19 cellular contexts compared by ENCODE assay signal in the genomic region with DNA sequence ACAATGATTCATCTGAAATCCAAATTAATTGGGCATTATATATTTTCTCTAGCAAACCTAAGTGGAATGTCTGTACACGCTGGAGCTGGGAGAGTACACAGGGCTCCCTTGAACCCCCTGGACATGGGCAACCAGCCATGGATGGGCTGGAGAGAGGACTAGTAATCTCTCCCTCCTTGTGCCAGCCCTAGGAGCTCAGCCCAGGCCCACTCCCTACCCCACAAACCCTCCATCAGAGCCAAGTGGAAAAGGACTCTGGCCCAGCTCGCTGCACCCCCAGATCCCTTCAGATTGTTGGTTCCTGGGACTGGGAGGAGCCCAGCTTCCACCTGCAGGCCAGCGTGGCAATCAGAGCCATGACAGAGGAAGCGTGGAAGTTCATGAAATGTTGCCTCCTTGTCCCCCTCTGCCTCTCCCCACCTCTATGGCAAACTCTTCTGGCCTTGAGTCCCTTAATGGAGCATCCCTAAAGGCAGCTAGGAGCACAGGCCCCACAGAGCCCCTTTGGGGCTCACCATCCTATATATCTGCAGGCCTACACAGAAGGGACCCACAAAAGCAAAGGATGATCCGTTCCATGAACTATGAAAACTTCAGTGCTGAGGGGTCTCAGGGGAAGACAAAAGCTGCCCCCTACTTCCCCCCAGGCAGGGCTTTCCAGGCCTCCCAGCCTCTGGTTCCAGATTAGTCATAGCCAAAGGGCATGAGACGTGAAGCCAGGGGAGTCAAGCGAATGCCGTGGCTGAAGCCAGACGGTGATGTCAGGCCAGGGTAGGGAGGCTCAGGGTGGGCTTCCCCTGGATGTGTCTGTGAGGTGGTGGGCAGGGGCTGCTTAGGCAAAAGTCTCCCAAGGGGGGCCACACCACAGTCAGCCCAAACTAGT.
DNase-seq lines count a peak whose midpoint lies in the region; ATAC-seq and TF ChIP-seq lines count a peak whose summit lies in the region.
"Had no signal": no experiment of that assay in that cellular context is flagged by ENCODE, and none has a peak within 500 bp of the region (broad histone marks: within the 10 kb centered on the region; RNA-seq: fewer than 3 reads in every experiment).

No MANE protein-coding gene starts in this region.

- H3K27ac Mint-ChIP-seq in endodermal cell (no peak overlapping the region), osteocyte (ENCODE audit: unreplicated experiment) (no peak overlapping the region)
- H3K27ac Mint-ChIP-seq: CD4-positive, CD25-positive, alpha-beta regulatory T cell had no signal

- H3K9ac ChIP-seq in DND-41 (ENCODE audit: low read depth, low read length) (no peak overlapping the region), endodermal cell (ENCODE audit: extremely low read depth, low read length, poor library complexity, severe bottlenecking) (no peak overlapping the region)

- H3K9me3 Mint-ChIP-seq in endodermal cell = no peaks in the 10 kb centered on the region
- no peaks in the 10 kb centered on the region for H3K9me3 Mint-ChIP-seq in osteocyte (ENCODE audit: unreplicated experiment)

- no peak overlapping the region for H2AFZ ChIP-seq in DND-41 (ENCODE audit: low read depth, low read length)

- no peak overlapping the region for H3K27ac ChIP-seq in DND-41 (ENCODE audit: low read length)
- H3K27ac ChIP-seq in RWPE2 (ENCODE audit: poor library complexity, severe bottlenecking) = no peak overlapping the region
- H3K27ac ChIP-seq in endodermal cell (ENCODE audit: low read depth, low read length) = no peak overlapping the region
- H3K27ac ChIP-seq: HL-60 had no signal

- H3K4me3 Mint-ChIP-seq in endodermal cell = no peak overlapping the region
- no peak overlapping the region for H3K4me3 Mint-ChIP-seq in osteocyte (ENCODE audit: unreplicated experiment)
- H3K4me3 Mint-ChIP-seq: CD4-positive, CD25-positive, alpha-beta regulatory T cell; CD8-positive, alpha-beta memory T cell; H9 had no signal

- no peaks in the 10 kb centered on the region for H3K27me3 Mint-ChIP-seq in endodermal cell (ENCODE audit: insufficient read depth)
- H3K27me3 Mint-ChIP-seq in osteocyte (ENCODE audit: unreplicated experiment) = peaks cover 2% of the 10 kb centered on the region
- H3K27me3 Mint-ChIP-seq: CD4-positive, CD25-positive, alpha-beta regulatory T cell had no signal

- H3K9me3 ChIP-seq in DND-41 (ENCODE audit: insufficient read depth, low read length, severe bottlenecking) (peaks cover 6% of the 10 kb centered on the region), RWPE2 (ENCODE audit: severe bottlenecking) (no peaks in the 10 kb centered on the region), endodermal cell (ENCODE audit: control insufficient read depth, low read length) (no peaks in the 10 kb centered on the region)
- H3K9me3 ChIP-seq: BE2C had no signal

- H4K20me1 ChIP-seq in DND-41 (ENCODE audit: insufficient read depth, low read length) = no peaks in the 10 kb centered on the region

- H3K79me2 ChIP-seq in DND-41 (ENCODE audit: insufficient read depth, low read length) = no peaks in the 10 kb centered on the region

- H3K36me3 ChIP-seq in DND-41 (ENCODE audit: insufficient read depth, low read length) (no peaks in the 10 kb centered on the region), RWPE2 (ENCODE audit: low read depth) (no peaks in the 10 kb centered on the region), endodermal cell (ENCODE audit: control insufficient read depth, insufficient read depth, low read length) (no peaks in the 10 kb centered on the region)
- H3K36me3 ChIP-seq: BE2C had no signal

- no peaks in the 10 kb centered on the region for H3K4me1 Mint-ChIP-seq in endodermal cell
- H3K4me1 Mint-ChIP-seq in osteocyte (ENCODE audit: unreplicated experiment) = no peaks in the 10 kb centered on the region
- H3K4me1 Mint-ChIP-seq: CD4-positive, CD25-positive, alpha-beta regulatory T cell; CD8-positive, alpha-beta memory T cell; H9 had no signal

- H3K4me2 ChIP-seq in DND-41 (ENCODE audit: insufficient read depth, low read length) = no peak overlapping the region

- no peak for TF ChIP-seq CTCF in DND-41 (IDR thresholded peaks at IDR 0.05; ENCODE audit: borderline replicate concordance, extremely low read depth, low read length, poor library complexity, severe bottlenecking)
- no peak for TF ChIP-seq CTCF in RWPE2 (IDR thresholded peaks at IDR 0.05; ENCODE audit: poor library complexity, severe bottlenecking)
- no peak for TF ChIP-seq CTCF in endodermal cell (conservative IDR thresholded peaks at IDR 0.05)
- no peak for TF ChIP-seq CTCF in osteocyte (IDR thresholded peaks at IDR 0.05)

- no peak overlapping the region for H3K4me3 ChIP-seq in DND-41 (ENCODE audit: low read depth in 1 of 2, low read length in 2 of 2)
- H3K4me3 ChIP-seq in RWPE2 (ENCODE audit: severe bottlenecking) = no peak overlapping the region
- H3K4me3 ChIP-seq in endodermal cell (ENCODE audit: low read length) = no peak overlapping the region

- DNase-seq in DND-41 (peak; percentile 2), RWPE2 (ENCODE audit: low spot score) (peak; percentile 67), endodermal cell (peak; percentile 18), osteocyte (ENCODE audit: extremely low spot score, unreplicated experiment) (peak; percentile 67), HCEC 1CT (no peak), putamen (ENCODE audit: low spot score) (no peak)
- DNase-seq: ACHN; BE2C; C1 segment of cervical spinal cord; CD4-positive, CD25-positive, alpha-beta regulatory T cell; CD8-positive, alpha-beta memory T cell; COR-L47; DMS 273 treated with DMSO at 0.1 percent for 48 hours; DMS53; GF-D8; GOT3; H9 had no signal

- ATAC-seq in DND-41 (ENCODE audit: insufficient read depth, low read depth) (no peak), RWPE2 (ENCODE audit: low read depth) (no peak), HG03039 (IDR thresholded peaks at IDR 0.05; ENCODE audit: unreplicated experiment) (no peak)

- H3K4me1 ChIP-seq in DND-41 (ENCODE audit: insufficient read depth, low read length) = no peaks in the 10 kb centered on the region
- no peaks in the 10 kb centered on the region for H3K4me1 ChIP-seq in RWPE2 (ENCODE audit: insufficient read depth, poor library complexity, severe bottlenecking)
- peaks cover 3% of the 10 kb centered on the region for H3K4me1 ChIP-seq in endodermal cell (ENCODE audit: control insufficient read depth, insufficient read depth, low read length)
- H3K4me1 ChIP-seq: BE2C had no signal

- H3K36me3 Mint-ChIP-seq in endodermal cell (ENCODE audit: low read depth) (no peaks in the 10 kb centered on the region), osteocyte (ENCODE audit: unreplicated experiment) (no peaks in the 10 kb centered on the region)
- H3K36me3 Mint-ChIP-seq: CD4-positive, CD25-positive, alpha-beta regulatory T cell had no signal

- H3K27me3 ChIP-seq in DND-41 (ENCODE audit: insufficient read depth, low read length, poor library complexity) = no peaks in the 10 kb centered on the region
- peaks cover 5% of the 10 kb centered on the region for H3K27me3 ChIP-seq in RWPE2 (ENCODE audit: insufficient read depth, poor library complexity, severe bottlenecking)
- no peaks in the 10 kb centered on the region for H3K27me3 ChIP-seq in endodermal cell (ENCODE audit: control insufficient read depth, insufficient read depth, low read length, poor library complexity, severe bottlenecking)
- H3K27me3 ChIP-seq: BE2C had no signal

- WGBS in endodermal cell (ENCODE audit: insufficient coverage in 1 of 2, insufficient read length in 1 of 2), 2 experiments = 92 to 95% methylated on average over 4 to 9 of the region's 9 CpGs

Comparison
In these comparisons a context has a peak if more than half of its experiments do, and no peak if none do; other contexts are left out.
1. DNase-seq: peak in DND-41 (single experiment), RWPE2 (single experiment), endodermal cell (single experiment) and osteocyte (single experiment); none in HCEC 1CT (single experiment) and putamen (single experiment).